25 cellular contexts compared by ENCODE assay signal in genomic region chr1:192350351-192350750, GRCh38. TPM values are rescaled to one million over a fixed set of nuclear protein-coding genes. Genes with fewer than 3 reads are reported as not detected.
A peak's percentile ranks its signal among the peaks of the same experiment; 100 is the strongest.
DNase-seq lines count a peak whose midpoint lies in the region; ATAC-seq and TF ChIP-seq lines count a peak whose summit lies in the region.
"Had no signal": no experiment of that assay in that cellular context is flagged by ENCODE, and none has a peak within 500 bp of the region (broad histone marks: within the 10 kb centered on the region; RNA-seq: fewer than 3 reads in every experiment).

No MANE protein-coding gene starts in this region.

- no peaks in the 10 kb centered on the region for H3K4me1 Mint-ChIP-seq in neural progenitor cell
- H3K4me1 Mint-ChIP-seq: CD14-positive monocyte; CD8-positive, alpha-beta memory T cell; IgD-negative memory B cell had no signal

- no peak overlapping the region for H3K27ac Mint-ChIP-seq in neural progenitor cell
- H3K27ac Mint-ChIP-seq: CD14-positive monocyte; CD8-positive, alpha-beta memory T cell; IgD-negative memory B cell had no signal

- H3K9me3 Mint-ChIP-seq in neural progenitor cell: no peaks in the 10 kb centered on the region

- H3K4me2 ChIP-seq in neural progenitor cell: no peak overlapping the region
- H3K4me2 ChIP-seq: SK-N-SH had no signal

- H3K27me3 ChIP-seq in neural progenitor cell: no peaks in the 10 kb centered on the region
- H3K27me3 ChIP-seq: BE2C had no signal

- no peak overlapping the region for H3K4me3 ChIP-seq in neural progenitor cell

- TF ChIP-seq CTCF in neural progenitor cell (IDR thresholded peaks at IDR 0.05): no peak

- no peak for ATAC-seq in HG03521 (IDR thresholded peaks at IDR 0.05; ENCODE audit: unreplicated experiment)
- ATAC-seq: HCT116 had no signal

- H2AFZ ChIP-seq in neural progenitor cell (replicated peaks): peak overlapping the region; percentile 37

- no peak overlapping the region for H3K27ac ChIP-seq in neural progenitor cell
- H3K27ac ChIP-seq: HL-60 had no signal

- no peaks in the 10 kb centered on the region for H3F3A ChIP-seq in neural progenitor cell (ENCODE audit: low read depth)

- no peak overlapping the region for H3K9ac ChIP-seq in neural progenitor cell
- H3K9ac ChIP-seq: SK-N-SH had no signal

- H3K4me3 Mint-ChIP-seq in neural progenitor cell: no peak overlapping the region
- H3K4me3 Mint-ChIP-seq: CD14-positive monocyte; CD8-positive, alpha-beta memory T cell; IgD-negative memory B cell had no signal

- DNase-seq in NCI-H526 treated with DMSO at 0.1 percent for 48 hours (lab: John Stamatoyannopoulos, UW) (peak; percentile 58), ecto neural progenitor cell (ENCODE audit: low spot score) (peak; percentile 31), neural progenitor cell (ENCODE audit: low spot score) (no peak), NCI-H69 (lab: John Stamatoyannopoulos, UW) (no peak), DMS153 (lab: John Stamatoyannopoulos, UW) (no peak)
- no peak for DNase-seq in activated CD8-positive, alpha-beta memory T cell treated with anti-CD3 and anti-CD28 coated beads, Interleukin-2, amount 50 U/mL, for 4 hours
- DNase-seq: ACHN; BE2C; CD8-positive, alpha-beta memory T cell; DMS 273 treated with DMSO at 0.1 percent for 48 hours; DMS79 treated with DMSO at 0.1 percent for 48 hours; GF-D8; NCI-H1092 treated with DMSO at 0.1 percent for 48 hours; NCI-H146; NCI-H1930; NCI-H446 treated with DMSO at 0.1 percent for 48 hours; SIG-M5; SK-N-SH; SW 1271 had no signal

- no peaks in the 10 kb centered on the region for H3K36me3 ChIP-seq in neural progenitor cell
- H3K36me3 ChIP-seq: BE2C had no signal

- H3K36me3 Mint-ChIP-seq in neural progenitor cell: no peaks in the 10 kb centered on the region
- H3K36me3 Mint-ChIP-seq: CD14-positive monocyte; CD8-positive, alpha-beta memory T cell; IgD-negative memory B cell had no signal

- H3K79me2 ChIP-seq in neural progenitor cell (ENCODE audit: low read depth): no peaks in the 10 kb centered on the region

- no peaks in the 10 kb centered on the region for H3K27me3 Mint-ChIP-seq in neural progenitor cell (ENCODE audit: insufficient read depth, low read depth)
- H3K27me3 Mint-ChIP-seq: CD8-positive, alpha-beta memory T cell had no signal

- no peaks in the 10 kb centered on the region for H3K4me1 ChIP-seq in neural progenitor cell
- H3K4me1 ChIP-seq: BE2C had no signal

- H3K9me3 ChIP-seq in neural progenitor cell (ENCODE audit: low read depth): no peaks in the 10 kb centered on the region
- H3K9me3 ChIP-seq: BE2C, SK-N-SH had no signal

- H4K20me1 ChIP-seq in neural progenitor cell (ENCODE audit: low read depth): no peaks in the 10 kb centered on the region

RNA-seq across cellular contexts. Expression of gene RGS21, which starts 33.6 kb away (rescaled TPM):
- not detected in 2 replicates for total RNA-seq in neural progenitor cell (ENCODE audit: low replicate concordance)
- total RNA-seq: CD8-positive, alpha-beta memory T cell; H4 had no signal

Comparison
In these comparisons a context has a peak if more than half of its experiments do, and no peak if none do; other contexts are left out.
1. DNase-seq: peak in NCI-H526 treated with DMSO at 0.1 percent for 48 hours (single experiment) and ecto neural progenitor cell (single experiment); none in neural progenitor cell (single experiment), NCI-H69 (single experiment), DMS153 (single experiment) and activated CD8-positive, alpha-beta memory T cell treated with anti-CD3 and anti-CD28 coated beads, Interleukin-2, amount 50 U/mL, for 4 hours (single experiment).